Comparison of ENCODE assay signal across 25 cellular contexts in genomic region chr4:122612540-122612939, GRCh38. TPM values are rescaled to one million over a fixed set of nuclear protein-coding genes. Genes with fewer than 3 reads are reported as not detected.
"Had no signal": no experiment of that assay in that cellular context is flagged by ENCODE, and none has a peak within 500 bp of the region (broad histone marks: within the 10 kb centered on the region; RNA-seq: fewer than 3 reads in every experiment).

No MANE protein-coding gene starts in this region.

- H3K4me2 ChIP-seq: hepatocyte had no signal

- H3K9me3 ChIP-seq: tibial nerve, uterus had no signal

- DNase-seq: activated CD4-positive, alpha-beta memory T cell treated with anti-CD3 and anti-CD28 coated beads for 36 hours; activated CD4-positive, alpha-beta T cell treated with anti-CD3 and anti-CD28 coated beads for 36 hours; activated CD8-positive, alpha-beta memory T cell treated with anti-CD3 and anti-CD28 coated beads, Interleukin-2, amount 10 ng/mL, durations not matched to agents 7 days and 5 days; activated effector memory CD4-positive, alpha-beta T cell treated with Interleukin-2 at 50 U/mL for 16 hours; activated T-cell treated with anti-CD3 and anti-CD28 coated beads, Interleukin-2, amount 50 U/mL, for 24 hours; amygdala; dermis blood vessel endothelial cell; erythroblast; left ventricle myocardium superior; mesenchymal stem cell; nucleus accumbens; posterior cingulate gyrus; stimulated activated CD4-positive, alpha-beta T cell treated with anti-CD3 and anti-CD28 coated beads, Interleukin-4, amount 100 ng/mL, for 24 hours; stimulated activated naive CD4-positive, alpha-beta T cell; substantia nigra; T-helper 1 cell; T1000; uterus had no signal

- ATAC-seq: activated CD4-positive, alpha-beta T cell treated with anti-CD3 and anti-CD28 coated beads for 36 hours; activated CD8-positive, alpha-beta memory T cell treated with anti-CD3 and anti-CD28 coated beads, Interleukin-2, amount 10 ng/mL, durations not matched to agents 7 days and 5 days; activated naive CD4-positive, alpha-beta T cell treated with anti-CD3 and anti-CD28 coated beads, Interleukin-2, amount 50 U/mL, for 72 hours; left ventricle myocardium superior had no signal

- H3K4me3 ChIP-seq: hepatocyte, skin epidermis, tibial nerve, uterus had no signal

- H3K27ac ChIP-seq: hepatocyte, skin epidermis, tibial nerve, uterus had no signal

- H3K4me1 ChIP-seq: uterus had no signal

RNA-seq across cellular contexts. Expression of gene IL21, which starts 8.3 kb away (rescaled TPM):
- total RNA-seq: cerebellum, dermis blood vessel endothelial cell, glomerular endothelial cell, hepatocyte, kidney epithelial cell, left ventricle myocardium superior, tibial nerve, uterus had no signal
- polyA plus RNA-seq: hepatocyte had no signal
